ENCODE assay signal across 29 cellular contexts in the genomic region with DNA sequence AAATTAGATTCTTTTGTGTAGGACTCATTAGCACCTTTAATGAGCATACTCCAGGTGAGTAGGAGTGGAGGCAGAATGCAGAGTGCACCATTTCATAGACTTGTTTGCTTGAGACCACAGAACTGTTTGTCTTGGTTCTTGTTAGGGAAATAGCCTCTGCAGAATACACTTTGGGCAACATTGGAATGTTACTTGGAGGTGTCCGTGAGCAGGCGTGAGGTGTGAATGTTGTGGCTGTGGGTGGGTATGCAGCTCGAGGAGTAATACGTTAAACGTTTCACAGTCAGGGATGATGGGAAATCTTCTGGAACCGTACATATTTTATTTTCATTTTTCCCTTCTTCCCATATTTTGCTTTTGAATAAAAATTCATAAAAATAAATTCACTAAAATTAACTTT.
"Had no signal": no experiment of that assay in that cellular context is flagged by ENCODE, and none has a peak within 500 bp of the region (broad histone marks: within the 10 kb centered on the region; RNA-seq: fewer than 3 reads in every experiment).

No MANE protein-coding gene starts in this region.

- H3K27ac ChIP-seq: ascending aorta, cardiac muscle cell, WERI-Rb-1 had no signal

- ATAC-seq: activated CD4-positive, alpha-beta T cell treated with anti-CD3 and anti-CD28 coated beads for 36 hours; activated CD4-positive, CD25-positive, alpha-beta regulatory T cell treated with anti-CD3 and anti-CD28 coated beads, Interleukin-2, amount 50 U/mL, for 24 hours; activated CD8-positive, alpha-beta memory T cell treated with anti-CD3 and anti-CD28 coated beads, Interleukin-2, amount 10 ng/mL, durations not matched to agents 7 days and 5 days; activated CD8-positive, alpha-beta T cell treated with anti-CD3 and anti-CD28 coated beads, Interleukin-2, amount 10 ng/mL, durations not matched to agents 7 days and 5 days; activated naive CD8-positive, alpha-beta T cell treated with anti-CD3 and anti-CD28 coated beads, Interleukin-2, amount 50 U/mL, for 24 hours; WTC11 had no signal

- H3K4me3 ChIP-seq: ascending aorta, cardiac muscle cell had no signal

- H3K27me3 ChIP-seq: ascending aorta, cardiac muscle cell had no signal

- DNase-seq: activated CD4-positive, alpha-beta memory T cell treated with anti-CD3 and anti-CD28 coated beads, Interleukin-2, amount 10 ng/mL, durations not matched to agents 7 days and 5 days; activated CD4-positive, alpha-beta T cell treated with anti-CD3 and anti-CD28 coated beads for 1 hour; activated CD4-positive, alpha-beta T cell treated with anti-CD3 and anti-CD28 coated beads for 36 hours; activated CD4-positive, alpha-beta T cell treated with anti-CD3 and anti-CD28 coated beads for 48 hours; activated CD4-positive, alpha-beta T cell treated with anti-CD3 and anti-CD28 coated beads, Interleukin-2, amount 10 ng/mL, durations not matched to agents 7 days and 5 days; activated CD4-positive, alpha-beta T cell treated with anti-CD3 and anti-CD28 coated beads, Interleukin-2, amount 50 U/mL, for 48 hours; activated CD4-positive, CD25-positive, alpha-beta regulatory T cell; activated CD8-positive, alpha-beta memory T cell treated with anti-CD3 and anti-CD28 coated beads for 24 hours; activated CD8-positive, alpha-beta memory T cell treated with anti-CD3 and anti-CD28 coated beads, Interleukin-2, amount 10 ng/mL, durations not matched to agents 7 days and 5 days; activated CD8-positive, alpha-beta memory T cell treated with anti-CD3 and anti-CD28 coated beads, Interleukin-2, amount 50 U/mL, for 48 hours; activated CD8-positive, alpha-beta T cell treated with anti-CD3 and anti-CD28 coated beads, Interleukin-2, amount 10 ng/mL, durations not matched to agents 7 days and 5 days; activated effector memory CD4-positive, alpha-beta T cell treated with Interleukin-2 at 50 U/mL for 16 hours; activated gamma-delta T cell; activated naive CD4-positive, alpha-beta T cell treated with anti-CD3 and anti-CD28 coated beads, Interleukin-2, amount 10 ng/mL, durations not matched to agents 7 days and 5 days; activated naive CD4-positive, alpha-beta T cell treated with Interleukin-2 at 50 U/mL for 16 hours; activated naive CD8-positive, alpha-beta T cell treated with anti-CD3 and anti-CD28 coated beads, Interleukin-2, amount 10 ng/mL, durations not matched to agents 7 days and 5 days; activated naive CD8-positive, alpha-beta T cell treated with anti-CD3 and anti-CD28 coated beads, Interleukin-2, amount 50 U/mL, for 24 hours; activated T-cell treated with anti-CD3 and anti-CD28 coated beads, Interleukin-2, amount 50 U/mL, for 24 hours; activated T-cell treated with anti-CD3 and anti-CD28 coated beads, Interleukin-2, amount 50 U/mL, for 48 hours; caudate nucleus; SW 1271; T-helper 1 cell; T-helper 2 cell; T-helper 9 cell; WERI-Rb-1 had no signal

- H3K9me3 ChIP-seq: ascending aorta had no signal

- H3K4me1 ChIP-seq: ascending aorta had no signal
